In the genomic region with DNA sequence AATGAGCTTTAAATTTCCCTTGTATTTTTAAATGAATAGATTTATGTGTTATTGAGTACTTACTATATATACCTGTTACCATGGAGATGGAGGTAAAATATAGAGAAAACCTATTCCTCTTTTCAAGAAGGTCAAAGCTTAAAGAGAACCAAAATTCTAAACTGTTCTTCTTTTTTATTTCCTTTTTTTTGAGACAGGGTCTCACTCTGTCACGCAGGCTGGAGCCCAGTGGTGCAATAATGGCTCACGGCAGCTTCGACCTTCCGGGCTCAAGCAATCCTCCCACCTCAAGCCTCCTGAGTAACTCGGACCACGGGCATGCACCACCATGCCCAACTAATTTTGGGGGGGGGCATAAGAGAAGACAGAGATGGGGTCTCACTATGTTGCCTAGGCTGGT, we compare ENCODE assay signal across 26 cellular contexts. TPM values are rescaled to one million over a fixed set of nuclear protein-coding genes. Genes with fewer than 3 reads are reported as not detected.
A peak's percentile ranks its signal among the peaks of the same experiment; 100 is the strongest.
DNase-seq lines count a peak whose midpoint lies in the region; ATAC-seq, FAIRE-seq and TF ChIP-seq lines count a peak whose summit lies in the region.
"Had no signal": no experiment of that assay in that cellular context is flagged by ENCODE, and none has a peak within 500 bp of the region (broad histone marks: within the 10 kb centered on the region; RNA-seq: fewer than 3 reads in every experiment).

No MANE protein-coding gene starts in this region.

- H3K9me1 ChIP-seq in K562 (ENCODE audit: control insufficient read depth, insufficient read depth, low read length): no peaks in the 10 kb centered on the region

- DNase-seq in Right ventricle myocardium inferior (ENCODE audit: missing footprints) (peak; percentile 28), right cardiac atrium (no peak), K562 (ENCODE audit: extremely low read depth in 1 of 4, low spot score in 3 of 4) (no peak), MCF 10A (ENCODE audit: unreplicated experiment) (no peak), NCI-H69 (lab: John Stamatoyannopoulos, UW) (no peak)
- DNase-seq: BE2C; Caco-2; CD4-positive, alpha-beta T cell; GDM1; H7; HFFc6; IMR-90; Kasumi-1; NCI-H1048; NCI-H1436; NCI-H1930; NCI-H2171; NCI-H526; PC-9 had no signal

- no peak overlapping the region; the same call in 1 of the 2 replicates for H2AFZ ChIP-seq in OCI-LY3 (ENCODE audit: low read depth, low read length)
- H2AFZ ChIP-seq in K562 (ENCODE audit: low read depth, low read length): no peak overlapping the region
- H2AFZ ChIP-seq: PC-9 had no signal

- ATAC-seq in Right ventricle myocardium inferior (no peak), right cardiac atrium (no peak), K562 (no peak), HG02798 (IDR thresholded peaks at IDR 0.05; ENCODE audit: poor library complexity, unreplicated experiment) (no peak), GM18907 (IDR thresholded peaks at IDR 0.05; ENCODE audit: unreplicated experiment) (no peak)

- no peak for FAIRE-seq in K562 (lab: Jason Lieb, UNC)

- H3K9me3 ChIP-seq in right cardiac atrium (ENCODE audit: control insufficient read depth, low read length): no peaks in the 10 kb centered on the region
- H3K9me3 ChIP-seq in OCI-LY3 (ENCODE audit: insufficient read depth, low read length): no peaks in the 10 kb centered on the region
- no peaks in the 10 kb centered on the region for H3K9me3 ChIP-seq in K562 (replicated peaks; ENCODE audit: control insufficient read depth, insufficient read depth, low read depth, low read length)
- H3K9me3 ChIP-seq: BE2C, Caco-2, SJSA1 had no signal

- H4K20me1 ChIP-seq in OCI-LY3 (ENCODE audit: insufficient read depth, low read length) (no peaks in the 10 kb centered on the region), K562 (replicated peaks; ENCODE audit: control insufficient read depth, insufficient read depth, low read length) (no peaks in the 10 kb centered on the region)

- H3K4me2 ChIP-seq in OCI-LY3 (ENCODE audit: low read length) (0 out of 2 replicates have a peak overlapping the region, but pooled peaks have one; percentile 21), K562 (ENCODE audit: insufficient read depth, low read length) (no peak overlapping the region)
- H3K4me2 ChIP-seq: PC-9 had no signal

- no peaks in the 10 kb centered on the region for H3K4me1 ChIP-seq in right cardiac atrium (ENCODE audit: control insufficient read depth, insufficient read depth, low read length)
- H3K4me1 ChIP-seq in OCI-LY3 (ENCODE audit: low read length): peaks cover 19% of the 10 kb centered on the region
- no peaks in the 10 kb centered on the region for H3K4me1 ChIP-seq in K562 (replicated peaks in 1 of 2; ENCODE audit: control insufficient read depth in 2 of 2, insufficient read depth in 2 of 2, low read length in 2 of 2)
- H3K4me1 ChIP-seq: BE2C, SJSA1 had no signal

- POLR2A ChIA-PET in K562 (lab: Yijun Ruan, JAX): no interaction called here
- POLR2A ChIA-PET in MCF 10A (lab: Yijun Ruan, JAX): no interaction called here

- no peaks in the 10 kb centered on the region for H3K27me3 Mint-ChIP-seq in MCF 10A (ENCODE audit: insufficient read depth, unreplicated experiment)

- whole genome bisulfite sequencing in right cardiac atrium: 83% methylated on average over 6 of the region's 6 CpGs
- 42% methylated on average over 6 of the region's 6 CpGs for WGBS in K562 (ENCODE audit: insufficient coverage, low coverage, missing lambda C conversion rate)

- H3K79me2 ChIP-seq in OCI-LY3 (ENCODE audit: low read length) (no peaks in the 10 kb centered on the region), K562 (ENCODE audit: control insufficient read depth, insufficient read depth, low read length) (no peaks in the 10 kb centered on the region)

- H3K36me3 ChIP-seq in OCI-LY3 (replicated peaks; ENCODE audit: low read depth, low read length): no peaks in the 10 kb centered on the region
- H3K36me3 ChIP-seq in K562 (ENCODE audit: control insufficient read depth, insufficient read depth, low read length): no peaks in the 10 kb centered on the region
- H3K36me3 ChIP-seq: BE2C, SJSA1 had no signal

- H3K9me3 Mint-ChIP-seq in MCF 10A (ENCODE audit: unreplicated experiment): no peaks in the 10 kb centered on the region
- H3K9me3 Mint-ChIP-seq: CD4-positive, alpha-beta T cell; HFFc6; T-helper 2 cell treated with Interferon-gamma antibody and Interleukin-4, amounts not matched to agents 5 μg/mL and 100 μg/mL, for 36 hours had no signal

- CTCF ChIA-PET in K562 (lab: Yijun Ruan, JAX; ENCODE audit: low intra/inter-chr PET ratio) (no interaction called here), MCF 10A (lab: Yijun Ruan, JAX) (interaction anchor here (0.7 to 0.9 kb wide), 2 partner anchors 43 to 259 kb away, joined by 3 read pairs; no protein-coding TSS in a partner anchor)

- no peaks in the 10 kb centered on the region for H3K36me3 Mint-ChIP-seq in MCF 10A (ENCODE audit: insufficient read depth, unreplicated experiment)

- TF ChIP-seq EP300 in K562 (IDR thresholded peaks at IDR 0.05; ENCODE audit: low read length): no peak

- no peak for TF ChIP-seq RAD21 in K562 (CRISPR knock-in tag; conservative IDR thresholded peaks at IDR 0.05 in 1 of 2, IDR thresholded peaks at IDR 0.05 in 1 of 2)

- no peak overlapping the region for H3K4me3 ChIP-seq in right cardiac atrium (ENCODE audit: low read length)
- H3K4me3 ChIP-seq in OCI-LY3 (ENCODE audit: low read length): no peak overlapping the region
- H3K4me3 ChIP-seq in K562: no peak overlapping the region
- H3K4me3 ChIP-seq: PC-9, SJSA1 had no signal

- H3K27ac Mint-ChIP-seq in MCF 10A (ENCODE audit: low read depth, unreplicated experiment): no peak overlapping the region
- H3K27ac Mint-ChIP-seq: CD4-positive, alpha-beta T cell; HFFc6; T-helper 2 cell treated with Interferon-gamma antibody and Interleukin-4, amounts not matched to agents 5 μg/mL and 100 μg/mL, for 36 hours had no signal

- intact Hi-C loops in Right ventricle myocardium inferior (cut with DNase I) (no loop called here), right cardiac atrium (cut with DNase I) (no loop called here), K562 (cut with micrococcal nuclease) (no loop called here), MCF 10A (cut with micrococcal nuclease) (no loop called here)

- in situ Hi-C loops in K562 (cut with MboI): no loop called here

- no peak overlapping the region for H3K4me3 Mint-ChIP-seq in MCF 10A (ENCODE audit: unreplicated experiment)
- H3K4me3 Mint-ChIP-seq: CD4-positive, alpha-beta T cell; HFFc6; T-helper 2 cell treated with Interferon-gamma antibody and Interleukin-4, amounts not matched to agents 5 μg/mL and 100 μg/mL, for 36 hours had no signal

- H3K9ac ChIP-seq in OCI-LY3 (ENCODE audit: low read length) (no peak overlapping the region), K562 (ENCODE audit: insufficient read depth in 1 of 2, low read depth in 2 of 2, low read length in 2 of 2) (no peak overlapping the region)

- no peaks in the 10 kb centered on the region for H3K4me1 Mint-ChIP-seq in MCF 10A (ENCODE audit: insufficient read depth, unreplicated experiment)

- H3K27ac ChIP-seq in right cardiac atrium (ENCODE audit: low read length) (no peak overlapping the region), OCI-LY3 (ENCODE audit: low read length) (no peak overlapping the region), K562 (ENCODE audit: extremely low read depth, low read depth, low read length) (no peak overlapping the region)
- H3K27ac ChIP-seq: 22Rv1, PC-9, RWPE1, SJSA1 had no signal

- TF ChIP-seq POLR2A in K562 (conservative IDR thresholded peaks at IDR 0.05): no peak

- no TSS peak for BruUV-seq in K562 (replicated peaks; lab: Mats Ljungman, UMichigan)
- no TSS peak for BruUV-seq in MCF 10A (replicated peaks; lab: Mats Ljungman, UMichigan)

- no peak for TF ChIP-seq CTCF in OCI-LY3 (IDR thresholded peaks at IDR 0.05; ENCODE audit: low read depth, low read length)
- no peak for TF ChIP-seq CTCF in K562 (IDR thresholded peaks at IDR 0.05 in 2 of 3, conservative IDR thresholded peaks at IDR 0.05 in 1 of 3; ENCODE audit: insufficient read depth in 2 of 3, low read depth in 1 of 3, low read length in 3 of 3)
- TF ChIP-seq CTCF in MCF 10A (IDR thresholded peaks at IDR 0.05; ENCODE audit: unreplicated experiment): no peak

- no peaks in the 10 kb centered on the region for H3K27me3 ChIP-seq in right cardiac atrium (ENCODE audit: control insufficient read depth, insufficient read depth)
- no peaks in the 10 kb centered on the region for H3K27me3 ChIP-seq in OCI-LY3 (ENCODE audit: low read depth, low read length)
- no peaks in the 10 kb centered on the region for H3K27me3 ChIP-seq in K562 (ENCODE audit: control insufficient read depth in 2 of 2, insufficient read depth in 2 of 2, low read length in 2 of 2)
- H3K27me3 ChIP-seq: BE2C, SJSA1 had no signal

RNA-seq across cellular contexts. Expression of a gene that starts 25.0 kb away (rescaled TPM):
- 2.3 TPM for total RNA-seq in Right ventricle myocardium inferior
- total RNA-seq in right cardiac atrium: 1 to 10 TPM; 5.5 to 6.7 (median 6.0) TPM
- 3.9 TPM for polyA plus RNA-seq in right cardiac atrium
- 75.7 and 97.1 TPM in 2 replicates for total RNA-seq in K562 (2011; cell fraction: chromatin; rRNA removed; ENCODE audit: low replicate concordance)
- 85.3 and 101 TPM in 2 replicates for total RNA-seq in K562 (2011; cell fraction: nucleolus; rRNA removed)
- 131 and 163 TPM in 2 replicates for total RNA-seq in K562 (2011; cell fraction: nucleoplasm; rRNA removed)
- 59.6 and 71.8 TPM in 2 replicates for total RNA-seq in K562 (2014; rRNA removed)
- total RNA-seq in K562 (2014; rRNA removed; fragmentation: Illumina TruSeq; extraction: Trizol): 83.1 and 87.7 TPM in 2 replicates
- 72.0 and 74.0 TPM in 2 replicates for total RNA-seq in K562 (2015; rRNA removed; fragmentation: Illumina TruSeq; extraction: Trizol)
- 65.3 and 67.5 TPM in 2 replicates for total RNA-seq in K562 (2021)
- 88.3 and 117 TPM in 2 replicates for polyA plus RNA-seq in K562 (2011; rRNA removed)
- 45.5 and 66.1 TPM in 2 replicates for polyA plus RNA-seq in K562 (2011; cell fraction: cytosol; rRNA removed)
- polyA plus RNA-seq in K562 (2011; cell fraction: nucleus; rRNA removed): 24.8 and 32.2 TPM in 2 replicates
- polyA plus RNA-seq in K562 (2012): 40.4 and 49.6 TPM in 2 replicates
- polyA plus RNA-seq in K562 (2014; fragmentation: Illumina TruSeq; extraction: Trizol): 89.6 and 121 TPM in 2 replicates
- 10 to 100 TPM; 76.0 to 95.3 TPM for polyA plus RNA-seq in K562 (2014; fragmentation: Nextera tagmentation; extraction: Ambion mirVana)
- polyA plus RNA-seq in K562 (2014; rRNA removed): 34.6 and 44.9 TPM in 2 replicates
- 66.9 and 80.3 TPM in 2 replicates for polyA minus RNA-seq in K562 (2011; rRNA and poly(A)+ RNA removed)
- 31.5 and 44.4 TPM in 2 replicates for polyA minus RNA-seq in K562 (2011; cell fraction: cytosol; rRNA and poly(A)+ RNA removed)
- polyA minus RNA-seq in K562 (2011; cell fraction: nucleus; rRNA and poly(A)+ RNA removed): 12.5 and 15.9 TPM in 2 replicates
- total RNA-seq in MCF 10A (2022): 8.6 and 12.1 TPM in 2 replicates

RNA-seq across cellular contexts. Expression of a gene that starts 41.3 kb away (rescaled TPM):
- total RNA-seq in Right ventricle myocardium inferior: 11.6 TPM
- 10 to 100 TPM; 20.6 to 22.8 (median 21.3) TPM for total RNA-seq in right cardiac atrium
- 27.0 TPM for polyA plus RNA-seq in right cardiac atrium
- 58.5 and 63.2 TPM in 2 replicates for total RNA-seq in K562 (2011; cell fraction: chromatin; rRNA removed; ENCODE audit: low replicate concordance)
- total RNA-seq in K562 (2011; cell fraction: nucleolus; rRNA removed): 42.5 and 42.8 TPM in 2 replicates
- 44.1 and 49.8 TPM in 2 replicates for total RNA-seq in K562 (2011; cell fraction: nucleoplasm; rRNA removed)
- 25.1 and 25.5 TPM in 2 replicates for total RNA-seq in K562 (2014; rRNA removed)
- total RNA-seq in K562 (2014; rRNA removed; fragmentation: Illumina TruSeq; extraction: Trizol): 20.9 and 26.8 TPM in 2 replicates
- total RNA-seq in K562 (2015; rRNA removed; fragmentation: Illumina TruSeq; extraction: Trizol): 14.3 and 14.6 TPM in 2 replicates
- 20.1 and 25.2 TPM in 2 replicates for total RNA-seq in K562 (2021)
- 35.8 and 38.6 TPM in 2 replicates for polyA plus RNA-seq in K562 (2011; rRNA removed)
- polyA plus RNA-seq in K562 (2011; cell fraction: cytosol; rRNA removed): 15.7 and 17.9 TPM in 2 replicates
- polyA plus RNA-seq in K562 (2011; cell fraction: nucleus; rRNA removed): 54.6 and 62.4 TPM in 2 replicates
- 20.5 and 42.0 TPM in 2 replicates for polyA plus RNA-seq in K562 (2012)
- polyA plus RNA-seq in K562 (2014; fragmentation: Illumina TruSeq; extraction: Trizol): 19.0 and 19.4 TPM in 2 replicates
- 10 to 100 TPM; 11.2 to 17.7 TPM for polyA plus RNA-seq in K562 (2014; fragmentation: Nextera tagmentation; extraction: Ambion mirVana)
- 37.6 and 45.4 TPM in 2 replicates for polyA plus RNA-seq in K562 (2014; rRNA removed)
- polyA minus RNA-seq in K562 (2011; rRNA and poly(A)+ RNA removed): 9.2 and 9.9 TPM in 2 replicates
- polyA minus RNA-seq in K562 (2011; cell fraction: cytosol; rRNA and poly(A)+ RNA removed): 4.6 and 7.2 TPM in 2 replicates
- 10.8 and 16.7 TPM in 2 replicates for polyA minus RNA-seq in K562 (2011; cell fraction: nucleus; rRNA and poly(A)+ RNA removed)
- 29.3 and 38.3 TPM in 2 replicates for total RNA-seq in MCF 10A (2022)

RNA-seq across cellular contexts. Expression of a gene that starts 41.6 kb away (rescaled TPM):
- total RNA-seq in Right ventricle myocardium inferior: 32.9 TPM
- 10 to 100 TPM; 33.3 to 72.3 (median 34.7) TPM for total RNA-seq in right cardiac atrium
- 20.1 TPM for polyA plus RNA-seq in right cardiac atrium
- total RNA-seq in K562 (2011; cell fraction: chromatin; rRNA removed; ENCODE audit: low replicate concordance): 14.5 and 38.2 TPM in 2 replicates
- total RNA-seq in K562 (2011; cell fraction: nucleolus; rRNA removed): 22.8 and 26.7 TPM in 2 replicates
- total RNA-seq in K562 (2011; cell fraction: nucleoplasm; rRNA removed): 22.7 and 28.9 TPM in 2 replicates
- total RNA-seq in K562 (2014; rRNA removed): 9.0 and 15.1 TPM in 2 replicates
- total RNA-seq in K562 (2014; rRNA removed; fragmentation: Illumina TruSeq; extraction: Trizol): 6.3 and 8.2 TPM in 2 replicates
- total RNA-seq in K562 (2015; rRNA removed; fragmentation: Illumina TruSeq; extraction: Trizol): 7.7 and 8.0 TPM in 2 replicates
- 18.9 and 20.1 TPM in 2 replicates for total RNA-seq in K562 (2021)
- polyA plus RNA-seq in K562 (2011; rRNA removed): 13.7 and 18.8 TPM in 2 replicates
- polyA plus RNA-seq in K562 (2011; cell fraction: cytosol; rRNA removed): 10.8 and 23.2 TPM in 2 replicates
- polyA plus RNA-seq in K562 (2011; cell fraction: nucleus; rRNA removed): 40.2 and 69.4 TPM in 2 replicates
- polyA plus RNA-seq in K562 (2012): 11.5 and 17.0 TPM in 2 replicates
- polyA plus RNA-seq in K562 (2014; fragmentation: Illumina TruSeq; extraction: Trizol): 15.2 and 15.4 TPM in 2 replicates
- polyA plus RNA-seq in K562 (2014; fragmentation: Nextera tagmentation; extraction: Ambion mirVana): 1 to 10 TPM; 2.1 to 2.9 TPM
- 8.1 and 15.4 TPM in 2 replicates for polyA plus RNA-seq in K562 (2014; rRNA removed)
- polyA minus RNA-seq in K562 (2011; rRNA and poly(A)+ RNA removed): 7.3 and 16.7 TPM in 2 replicates
- 21.0 and 35.8 TPM in 2 replicates for polyA minus RNA-seq in K562 (2011; cell fraction: cytosol; rRNA and poly(A)+ RNA removed)
- 12.4 and 16.7 TPM in 2 replicates for polyA minus RNA-seq in K562 (2011; cell fraction: nucleus; rRNA and poly(A)+ RNA removed)
- total RNA-seq in MCF 10A (2022): 61.7 and 65.0 TPM in 2 replicates
